Comparison of ENCODE assay signal across 1 cellular context in the genomic region with DNA sequence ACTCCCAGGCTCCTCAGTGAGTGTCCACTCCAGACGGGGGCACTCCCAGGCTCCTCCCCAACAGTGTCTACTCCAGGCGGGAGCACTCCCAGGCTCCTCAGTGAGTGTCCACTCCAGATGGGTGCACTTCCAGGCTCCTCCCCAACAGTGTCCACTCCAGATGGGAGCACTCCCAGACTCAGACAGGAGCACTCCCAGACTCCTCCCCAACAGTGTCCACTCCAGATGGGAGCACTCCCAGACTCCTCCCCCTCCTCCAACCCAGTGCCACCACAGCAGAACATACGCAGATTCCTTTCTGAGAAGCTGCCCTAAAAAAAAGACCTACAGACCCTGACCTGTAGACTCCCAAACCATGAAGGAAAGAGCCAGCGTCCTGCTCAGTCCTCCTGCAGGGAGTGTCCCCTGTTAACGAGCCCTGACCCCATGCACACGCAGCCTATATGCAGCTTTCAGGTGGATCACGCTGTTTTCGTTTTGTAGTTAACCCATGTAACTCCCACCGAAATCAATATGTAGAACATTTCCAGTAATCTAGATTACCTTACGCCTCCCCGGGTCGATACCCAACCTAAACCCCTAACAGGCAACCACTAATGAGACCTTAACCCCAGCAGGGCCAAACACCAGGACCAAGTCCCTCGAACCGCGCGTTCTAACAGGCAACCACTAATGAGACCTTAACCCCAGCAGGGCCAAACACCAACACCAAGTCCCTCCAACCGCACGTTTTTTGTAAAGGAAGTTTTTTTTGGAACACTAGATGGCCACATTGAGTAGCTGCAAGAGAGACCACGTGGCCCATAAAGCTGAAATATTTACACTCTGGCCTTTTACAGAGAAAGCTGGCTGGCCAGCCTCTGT.
TF ChIP-seq lines count a peak whose summit lies in the region.

No MANE protein-coding gene starts in this region.

TF ChIP-seq in GM12878, 131 proteins besides CTCF, POLR2A, EP300 and RAD21 (continued from another document):
- no peak for TF ChIP-seq ZNF687 (IDR thresholded peaks at IDR 0.05)
- TF ChIP-seq ETV6 (conservative IDR thresholded peaks at IDR 0.05 in 1 of 2, IDR thresholded peaks at IDR 0.05 in 1 of 2; ENCODE audit: borderline replicate concordance in 1 of 2, low read depth in 1 of 2) = no peak
- TF ChIP-seq LARP7 (IDR thresholded peaks at IDR 0.05) = no peak
- no peak for TF ChIP-seq YBX1 (IDR thresholded peaks at IDR 0.05)
- no peak for TF ChIP-seq FOXK2 (IDR thresholded peaks at IDR 0.05)
- no peak for TF ChIP-seq ATF7 (IDR thresholded peaks at IDR 0.05; ENCODE audit: low read depth)
- TF ChIP-seq WRNIP1 (IDR thresholded peaks at IDR 0.05; ENCODE audit: borderline replicate concordance, low read depth, low read length) = no peak
- TF ChIP-seq ELK1 (IDR thresholded peaks at IDR 0.05; ENCODE audit: low read depth, low read length) = no peak
- TF ChIP-seq ZBED1 (IDR thresholded peaks at IDR 0.05; ENCODE audit: borderline replicate concordance) = no peak
